Comparison of ENCODE assay signal across 1 cellular context in genomic region chr14:103112488-103113243, GRCh38.
TF ChIP-seq lines count a peak whose summit lies in the region.

No MANE protein-coding gene starts in this region.

TF ChIP-seq in HepG2, 621 proteins besides CTCF, POLR2A, EP300 and RAD21 (continued from another document and continues in another):
- no peak for TF ChIP-seq ZNF414 (CRISPR knock-in tag; IDR thresholded peaks at IDR 0.05)
- peak; percentile 46; the same call in 1 of the 2 replicates for TF ChIP-seq SNAPC4 (CRISPR knock-in tag; IDR thresholded peaks at IDR 0.05)
- TF ChIP-seq PRDM4 (CRISPR knock-in tag; IDR thresholded peaks at IDR 0.05; ENCODE audit: borderline replicate concordance): no peak
- no peak for TF ChIP-seq RNF2 (conservative IDR thresholded peaks at IDR 0.05; ENCODE audit: low read depth)
- no peak for TF ChIP-seq MED1 (CRISPR knock-in tag; IDR thresholded peaks at IDR 0.05)
- no peak for TF ChIP-seq SNRNP70 (IDR thresholded peaks at IDR 0.05; ENCODE audit: low read depth, low read length)
- no peak for TF ChIP-seq POGK (CRISPR knock-in tag; conservative IDR thresholded peaks at IDR 0.05)
- TF ChIP-seq ZNF766 (CRISPR knock-in tag; IDR thresholded peaks at IDR 0.05; ENCODE audit: borderline replicate concordance): no peak
- no peak for TF ChIP-seq ZFP62 (CRISPR knock-in tag; IDR thresholded peaks at IDR 0.05)
- TF ChIP-seq ZNF841 (CRISPR knock-in tag; IDR thresholded peaks at IDR 0.05; ENCODE audit: borderline replicate concordance): no peak
- no peak for TF ChIP-seq SMAD1 (CRISPR knock-in tag; IDR thresholded peaks at IDR 0.05; ENCODE audit: borderline replicate concordance, low read depth)
- no peak for TF ChIP-seq ADNP (CRISPR knock-in tag; IDR thresholded peaks at IDR 0.05)
- TF ChIP-seq JUND (CRISPR knock-in tag; IDR thresholded peaks at IDR 0.05): no peak
- peak; percentile 53 for TF ChIP-seq ZFX (CRISPR knock-in tag; IDR thresholded peaks at IDR 0.05; ENCODE audit: low read depth)
- TF ChIP-seq IRF9 (CRISPR knock-in tag; IDR thresholded peaks at IDR 0.05; ENCODE audit: borderline replicate concordance): 0 out of 2 replicates have a peak, but pooled peaks have one; percentile 4
- 0 out of 2 replicates have a peak, but pooled peaks have one; percentile 17 for TF ChIP-seq MNT (IDR thresholded peaks at IDR 0.05)
- 0 out of 2 replicates have a peak, but pooled peaks have one; percentile 23 for TF ChIP-seq IRX3 (CRISPR knock-in tag; IDR thresholded peaks at IDR 0.05; ENCODE audit: borderline replicate concordance, low read depth)
- no peak for TF ChIP-seq ZSCAN25 (CRISPR knock-in tag; IDR thresholded peaks at IDR 0.05)
- no peak for TF ChIP-seq CREB1 (IDR thresholded peaks at IDR 0.05)
- no peak for TF ChIP-seq CREB1 (CRISPR knock-in tag; IDR thresholded peaks at IDR 0.05)
- TF ChIP-seq ETV5 (CRISPR knock-in tag; IDR thresholded peaks at IDR 0.05; ENCODE audit: borderline replicate concordance): no peak
- TF ChIP-seq ATF4 (CRISPR knock-in tag; IDR thresholded peaks at IDR 0.05): no peak
- 0 out of 2 replicates have a peak, but pooled peaks have one; percentile 17 for TF ChIP-seq NFKB2 (CRISPR knock-in tag; IDR thresholded peaks at IDR 0.05; ENCODE audit: borderline replicate concordance)
- TF ChIP-seq ZNF329 (CRISPR knock-in tag; IDR thresholded peaks at IDR 0.05; ENCODE audit: low read depth): no peak
- 0 out of 2 replicates have a peak, but pooled peaks have one; percentile 30 for TF ChIP-seq ZFP91 (CRISPR knock-in tag; IDR thresholded peaks at IDR 0.05; ENCODE audit: borderline replicate concordance)
- TF ChIP-seq MLLT10 (CRISPR knock-in tag; IDR thresholded peaks at IDR 0.05): no peak
- no peak for TF ChIP-seq MEF2D (CRISPR knock-in tag; IDR thresholded peaks at IDR 0.05)
- TF ChIP-seq SRF (IDR thresholded peaks at IDR 0.05; ENCODE audit: low read depth, low read length): no peak
- no peak for TF ChIP-seq CBX5 (CRISPR knock-in tag; IDR thresholded peaks at IDR 0.05; ENCODE audit: borderline replicate concordance)
- no peak for TF ChIP-seq ZFP36L2 (CRISPR knock-in tag; IDR thresholded peaks at IDR 0.05)
- TF ChIP-seq SKI (IDR thresholded peaks at IDR 0.05; ENCODE audit: partially characterized antibody): no peak
- TF ChIP-seq ARNTL (CRISPR knock-in tag; IDR thresholded peaks at IDR 0.05): peak; percentile 82
- no peak for TF ChIP-seq ZBTB8A (CRISPR knock-in tag; IDR thresholded peaks at IDR 0.05; ENCODE audit: borderline replicate concordance, low read depth)
- TF ChIP-seq RFX5 (IDR thresholded peaks at IDR 0.05; ENCODE audit: low read depth, low read length): no peak
- TF ChIP-seq ELK4 (CRISPR knock-in tag; IDR thresholded peaks at IDR 0.05; ENCODE audit: borderline replicate concordance): no peak
- TF ChIP-seq ARID5B (CRISPR knock-in tag; IDR thresholded peaks at IDR 0.05): no peak
- no peak for TF ChIP-seq RFXAP (CRISPR knock-in tag; IDR thresholded peaks at IDR 0.05; ENCODE audit: borderline replicate concordance)
